ENCODE assay signal across 31 cellular contexts in genomic region chr22:48677168-48677520, GRCh38.
"Had no signal": no experiment of that assay in that cellular context is flagged by ENCODE, and none has a peak within 500 bp of the region (broad histone marks: within the 10 kb centered on the region; RNA-seq: fewer than 3 reads in every experiment).

No MANE protein-coding gene starts in this region.

- H3K4me1 ChIP-seq: esophagus muscularis mucosa, foreskin keratinocyte, gastrocnemius medialis had no signal

- H3K9me3 ChIP-seq: gastrocnemius medialis had no signal

- H3K4me3 Mint-ChIP-seq: activated B cell treated with CpG ODN at 0.5 μM for 24 hours; activated CD8-positive, alpha-beta T cell treated with anti-CD3 and anti-CD28 coated beads for 36 hours; activated naive CD8-positive, alpha-beta T cell; activated T-cell treated with anti-CD3 and anti-CD28 coated beads, Interleukin-2, amount 50 U/mL, for 4 hours; activated T-helper 17 cell treated with anti-CD3 and anti-CD28 coated beads, Interleukin-2, amount 50 U/mL, for 72 hours; central memory CD8-positive, alpha-beta T cell; effector memory CD8-positive, alpha-beta T cell; T-helper 17 cell; T-helper 2 cell treated with Interferon-gamma antibody and Interleukin-4, amounts not matched to agents 5 μg/mL and 100 μg/mL, for 36 hours had no signal

- ATAC-seq: activated CD4-positive, CD25-positive, alpha-beta regulatory T cell treated with anti-CD3 and anti-CD28 coated beads, Interleukin-2, amount 50 U/mL, for 24 hours; activated CD8-positive, alpha-beta T cell treated with anti-CD3 and anti-CD28 coated beads for 36 hours; activated T-cell treated with anti-CD3 and anti-CD28 coated beads, Interleukin-2, amount 50 U/mL, for 4 hours; activated T-helper 17 cell treated with anti-CD3 and anti-CD28 coated beads, Interleukin-2, amount 50 U/mL, for 72 hours; effector memory CD8-positive, alpha-beta T cell; foreskin keratinocyte; gastrocnemius medialis; T-helper 17 cell had no signal

- H3K27ac ChIP-seq: brain microvascular endothelial cell, esophagus muscularis mucosa, foreskin keratinocyte, gastrocnemius medialis, WERI-Rb-1 had no signal

- H3K27ac Mint-ChIP-seq: activated B cell treated with CpG ODN at 0.5 μM for 24 hours; activated CD8-positive, alpha-beta T cell treated with anti-CD3 and anti-CD28 coated beads for 36 hours; activated naive CD8-positive, alpha-beta T cell; activated T-helper 17 cell treated with anti-CD3 and anti-CD28 coated beads, Interleukin-2, amount 50 U/mL, for 72 hours; effector memory CD8-positive, alpha-beta T cell; T-helper 17 cell; T-helper 2 cell treated with Interferon-gamma antibody and Interleukin-4, amounts not matched to agents 5 μg/mL and 100 μg/mL, for 36 hours had no signal

- H3K27me3 ChIP-seq: brain microvascular endothelial cell, foreskin keratinocyte, gastrocnemius medialis had no signal

- H3K4me1 Mint-ChIP-seq: activated B cell treated with CpG ODN at 0.5 μM for 24 hours; activated T-helper 17 cell treated with anti-CD3 and anti-CD28 coated beads, Interleukin-2, amount 50 U/mL, for 72 hours; central memory CD8-positive, alpha-beta T cell; T-helper 17 cell had no signal

- DNase-seq: activated B cell treated with CpG ODN at 0.5 μM for 24 hours; activated CD4-positive, alpha-beta T cell treated with anti-CD3 and anti-CD28 coated beads for 48 hours; activated CD4-positive, alpha-beta T cell treated with anti-CD3 and anti-CD28 coated beads, Interleukin-2, amount 50 U/mL, for 1 hour; activated CD4-positive, alpha-beta T cell treated with anti-CD3 and anti-CD28 coated beads, Interleukin-2, amount 50 U/mL, for 48 hours; activated CD8-positive, alpha-beta memory T cell treated with anti-CD3 and anti-CD28 coated beads for 24 hours; activated CD8-positive, alpha-beta T cell treated with anti-CD3 and anti-CD28 coated beads for 36 hours; activated effector memory CD4-positive, alpha-beta T cell treated with Interleukin-2 at 50 U/mL for 16 hours; activated gamma-delta T cell treated with Interleukin-2 at 50 U/mL for 16 hours; activated naive CD4-positive, alpha-beta T cell treated with anti-CD3 and anti-CD28 coated beads, Interleukin-2, amount 50 U/mL, for 16 hours; activated naive CD4-positive, alpha-beta T cell treated with Interleukin-2 at 50 U/mL for 16 hours; activated T-cell treated with anti-CD3 and anti-CD28 coated beads, Interleukin-2, amount 50 U/mL, for 4 hours; amniotic stem cell; anterior cingulate cortex; brain microvascular endothelial cell; cortex of kidney; dermis blood vessel endothelial cell; effector CD4-positive, alpha-beta T cell; effector memory CD8-positive, alpha-beta T cell; erythroblast; foreskin keratinocyte; gastrocnemius medialis; T-helper 1 cell; T-helper 17 cell; T1000; WERI-Rb-1 had no signal

- H3K36me3 ChIP-seq: brain microvascular endothelial cell, esophagus muscularis mucosa, gastrocnemius medialis had no signal

- H3K27me3 Mint-ChIP-seq: activated B cell treated with CpG ODN at 0.5 μM for 24 hours; activated CD8-positive, alpha-beta T cell treated with anti-CD3 and anti-CD28 coated beads for 36 hours; activated naive CD8-positive, alpha-beta T cell; activated T-helper 17 cell treated with anti-CD3 and anti-CD28 coated beads, Interleukin-2, amount 50 U/mL, for 72 hours; central memory CD8-positive, alpha-beta T cell; T-helper 17 cell had no signal

- H3K4me3 ChIP-seq: esophagus muscularis mucosa, gastrocnemius medialis had no signal

- H3K9me3 Mint-ChIP-seq: central memory CD8-positive, alpha-beta T cell; effector memory CD8-positive, alpha-beta T cell had no signal

- H3K36me3 Mint-ChIP-seq: activated naive CD8-positive, alpha-beta T cell had no signal
